In the genomic region with DNA sequence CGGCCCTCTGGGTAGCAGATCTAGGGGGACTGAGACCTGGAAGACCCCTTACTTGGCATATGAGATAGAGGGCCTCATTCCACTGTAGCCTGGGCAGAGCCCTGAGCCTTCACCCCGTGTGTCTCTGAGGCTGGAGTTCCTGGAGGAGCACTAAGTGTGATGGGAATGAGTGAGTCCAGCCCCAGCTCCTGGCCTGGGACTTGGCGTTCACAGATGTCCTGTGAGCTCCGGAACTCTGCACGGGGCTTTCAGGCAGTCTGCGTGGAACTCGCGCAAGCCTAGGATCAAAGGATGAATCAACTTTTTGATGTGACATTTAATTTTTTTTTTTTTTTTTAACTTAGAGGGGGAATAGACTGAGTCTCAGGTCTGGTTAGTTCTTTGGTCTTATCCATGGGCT, we compare ENCODE assay signal across 13 cellular contexts. TPM values are rescaled to one million over a fixed set of nuclear protein-coding genes. Genes with fewer than 3 reads are reported as not detected.
A peak's percentile ranks its signal among the peaks of the same experiment; 100 is the strongest.
DNase-seq lines count a peak whose midpoint lies in the region; ATAC-seq and TF ChIP-seq lines count a peak whose summit lies in the region.
"Had no signal": no experiment of that assay in that cellular context is flagged by ENCODE, and none has a peak within 500 bp of the region (broad histone marks: within the 10 kb centered on the region; RNA-seq: fewer than 3 reads in every experiment).

No MANE protein-coding gene starts in this region.

- H3K4me3 Mint-ChIP-seq in nephron: peak overlapping the region; percentile 85 to 90 (median 89)

- peaks cover 26% of the 10 kb centered on the region for H3K4me1 Mint-ChIP-seq in nephron

- intact Hi-C loops in aorta (cut with DNase I): loop anchor here (5.0 to 10.0 kb wide), 3 partner anchors 37 to 65 kb away; no protein-coding TSS in a partner anchor

- TF ChIP-seq CTCF in coronary artery (IDR thresholded peaks at IDR 0.05): no peak
- TF ChIP-seq CTCF in nephron (IDR thresholded peaks at IDR 0.05; ENCODE audit: unreplicated experiment in 3 of 3): no peak

- H3K27me3 Mint-ChIP-seq in nephron (ENCODE audit: low read depth): peaks cover 39% of the 10 kb centered on the region

- ATAC-seq in aorta (ENCODE audit: low FRiP score): peak; percentile 27
- no peak for ATAC-seq in GM19324 (IDR thresholded peaks at IDR 0.05; ENCODE audit: low FRiP score, unreplicated experiment)
- no peak for ATAC-seq in GM19035 (IDR thresholded peaks at IDR 0.05; ENCODE audit: unreplicated experiment)
- ATAC-seq in HG02678 (IDR thresholded peaks at IDR 0.05; ENCODE audit: unreplicated experiment): no peak

- H3K27me3 ChIP-seq in aorta (ENCODE audit: control insufficient read depth in 1 of 2, insufficient read depth in 2 of 2, low read length in 1 of 2): no peaks in the 10 kb centered on the region

- H3K4me1 ChIP-seq in aorta (ENCODE audit: control insufficient read depth in 1 of 2, insufficient read depth in 2 of 2, low read length in 2 of 2): no peaks in the 10 kb centered on the region

- peaks cover 27% of the 10 kb centered on the region for H3K36me3 Mint-ChIP-seq in nephron (ENCODE audit: low read depth)

- WGBS in aorta, 2 donors: 13 to 28% methylated on average over 8 of the region's 8 CpGs

- no peaks in the 10 kb centered on the region for H3K9me3 Mint-ChIP-seq in nephron

- H3K36me3 ChIP-seq in aorta (ENCODE audit: control insufficient read depth in 1 of 2, insufficient read depth in 2 of 2, low read length in 1 of 2): no peaks in the 10 kb centered on the region

- H3K9me3 ChIP-seq in aorta (ENCODE audit: control insufficient read depth, low read length): no peaks in the 10 kb centered on the region

- DNase-seq in stimulated activated naive CD4-positive, alpha-beta T cell (lab: John Stamatoyannopoulos, UW): peak; percentile 31 to 48 (median 46)
- DNase-seq in stimulated activated naive CD4-positive, alpha-beta T cell treated with Interleukin-2 at 50 U/mL for 16 hours (lab: John Stamatoyannopoulos, UW): no peak
- DNase-seq in coronary artery (ENCODE audit: low spot score) (no peak), aorta (no peak)
- DNase-seq: effector memory CD4-positive, alpha-beta T cell; NCI-H1092 treated with DMSO at 0.1 percent for 48 hours; NCI-H510A treated with DMSO at 0.1 percent for 48 hours had no signal

- H3K4me3 ChIP-seq in coronary artery: peak overlapping the region; percentile 89
- peak overlapping the region; percentile 75 to 98 for H3K4me3 ChIP-seq in aorta (ENCODE audit: low read length in 2 of 2)

- H3K27ac ChIP-seq in coronary artery (peak overlapping the region; percentile 3 to 77), aorta (ENCODE audit: low read depth in 1 of 2, low read length in 2 of 2) (peak overlapping the region in 1 of 2 donors; percentile 0)
- H3K27ac ChIP-seq: C4-2B, VCaP had no signal

- peak overlapping the region; percentile 48 to 68 (median 67) for H3K27ac Mint-ChIP-seq in nephron

RNA-seq across cellular contexts. Expression of a gene that starts 1.8 kb away (rescaled TPM):
- 10 to 100 TPM; 34.4 to 55.2 TPM for total RNA-seq in aorta
- 1 to 10 TPM; 5.1 to 7.6 TPM for polyA plus RNA-seq in aorta

Comparison
In these comparisons a context has a peak if more than half of its experiments do, and no peak if none do; other contexts are left out.
1. DNase-seq: peak in stimulated activated naive CD4-positive, alpha-beta T cell (6 of 6); none in stimulated activated naive CD4-positive, alpha-beta T cell treated with Interleukin-2 at 50 U/mL for 16 hours (single experiment), coronary artery (single experiment) and aorta (0 of 2).